ENCODE assay signal across 8 cellular contexts in the genomic region with DNA sequence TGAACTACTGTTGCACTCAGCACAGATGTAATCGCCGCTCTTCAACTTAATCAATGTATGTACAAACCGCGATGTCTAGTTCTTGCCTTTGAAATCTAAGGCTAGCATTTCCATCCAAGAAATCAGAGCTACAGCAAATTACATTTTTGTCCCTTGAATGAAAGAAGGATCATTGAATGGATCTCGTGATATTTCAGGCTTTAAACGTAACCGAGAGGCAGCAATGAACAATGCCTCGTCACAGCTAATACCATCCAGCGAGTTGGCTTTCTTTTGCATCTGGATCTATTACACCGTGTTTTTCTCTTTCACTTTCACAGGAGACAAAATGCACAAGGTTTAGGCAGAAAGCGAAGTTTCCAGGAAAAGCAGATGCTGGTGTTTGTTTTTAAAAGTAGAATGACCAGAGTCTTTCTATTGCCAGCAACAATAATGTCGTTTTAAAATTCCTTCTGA. TPM values are rescaled to one million over a fixed set of nuclear protein-coding genes. Genes with fewer than 3 reads are reported as not detected.
DNase-seq lines count a peak whose midpoint lies in the region; ATAC-seq, FAIRE-seq and TF ChIP-seq lines count a peak whose summit lies in the region.

No MANE protein-coding gene starts in this region.

- H3K9me3 ChIP-seq in heart left ventricle = no peaks in the 10 kb centered on the region
- H3K9me3 ChIP-seq in MM.1S (replicated peaks; ENCODE audit: insufficient read depth, low read length) = no peaks in the 10 kb centered on the region
- H3K9me3 ChIP-seq in astrocyte (ENCODE audit: insufficient read depth, low read depth, low read length) = no peaks in the 10 kb centered on the region

- H3K27ac Mint-ChIP-seq in astrocyte (ENCODE audit: unreplicated experiment) = peak overlapping the region; percentile 89

- peak; percentile 17 for FAIRE-seq in astrocyte (lab: Jason Lieb, UNC)

- peak overlapping the region; percentile 52 for H2AFZ ChIP-seq in MM.1S (ENCODE audit: low read length)
- peak overlapping the region; percentile 80 for H2AFZ ChIP-seq in astrocyte (ENCODE audit: low read depth, low read length)

- H3F3A ChIP-seq in MM.1S (ENCODE audit: insufficient read depth, low read length) = peaks cover 20% of the 10 kb centered on the region; the same call in 1 of the 2 replicates

- H3K27ac ChIP-seq in heart left ventricle (peak overlapping the region; percentile 59 to 90 (median 84)), MM.1S (ENCODE audit: low read length) (peak overlapping the region; percentile 27; the same call in 1 of the 2 replicates), astrocyte (ENCODE audit: low read depth, low read length) (peak overlapping the region; percentile 92), substantia nigra (ENCODE audit: low read depth, low read length, poor library complexity, severe bottlenecking) (peak overlapping the region; percentile 43)

- H3K79me2 ChIP-seq in MM.1S (ENCODE audit: low read length) = no peaks in the 10 kb centered on the region
- H3K79me2 ChIP-seq in astrocyte (ENCODE audit: insufficient read depth, low read length) = peaks cover 35% of the 10 kb centered on the region

- H3K9me2 ChIP-seq in MM.1S (replicated peaks; ENCODE audit: insufficient read depth, low read length) = no peaks in the 10 kb centered on the region

- H3K36me3 Mint-ChIP-seq in astrocyte (ENCODE audit: low read depth, unreplicated experiment) = peaks cover 3% of the 10 kb centered on the region

- intact Hi-C loops in heart left ventricle (cut with DNase I) = loop anchor here in 4 of 10 donors (5.0 to 10.0 kb wide), 4 partner anchors 155 to 805 kb away; a partner anchor contains a TSS
- intact Hi-C loops in left ventricle myocardium superior (cut with micrococcal nuclease) = loop anchor here (10.0 kb wide), 1 partner anchor 445 kb away; no protein-coding TSS in a partner anchor

- no peak for DNase-seq in heart left ventricle
- no peak for DNase-seq in left ventricle myocardium superior
- DNase-seq in MM.1S = peak; percentile 80
- DNase-seq in astrocyte (ENCODE audit: low read depth) = peak; percentile 85
- DNase-seq in kidney epithelial cell (ENCODE audit: low read depth) = no peak
- no peak for DNase-seq in substantia nigra (lab: John Stamatoyannopoulos, UW)

- no peak for TF ChIP-seq CTCF in heart left ventricle (IDR thresholded peaks at IDR 0.05)
- TF ChIP-seq CTCF in MM.1S (IDR thresholded peaks at IDR 0.05; ENCODE audit: low read length) = no peak
- no peak for TF ChIP-seq CTCF in astrocyte (IDR thresholded peaks at IDR 0.05; ENCODE audit: insufficient read depth, low read depth, low read length)
- TF ChIP-seq CTCF in kidney epithelial cell (IDR thresholded peaks at IDR 0.05; ENCODE audit: insufficient read depth, low read length, poor library complexity, severe bottlenecking) = no peak

- H4K20me1 ChIP-seq in MM.1S (ENCODE audit: insufficient read depth, low read length) = no peaks in the 10 kb centered on the region
- H4K20me1 ChIP-seq in astrocyte (ENCODE audit: insufficient read depth, low read length) = no peaks in the 10 kb centered on the region

- WGBS in heart left ventricle, 4 donors = 3 to 6% (median 4%) methylated on average over 12 of the region's 12 CpGs

- H3K36me3 ChIP-seq in heart left ventricle = no peaks in the 10 kb centered on the region
- no peaks in the 10 kb centered on the region for H3K36me3 ChIP-seq in MM.1S (replicated peaks; ENCODE audit: insufficient read depth, low read length)
- H3K36me3 ChIP-seq in astrocyte (ENCODE audit: insufficient read depth, low read length) = no peaks in the 10 kb centered on the region
- H3K36me3 ChIP-seq in kidney epithelial cell (ENCODE audit: control insufficient read depth, insufficient read depth, low read length) = no peaks in the 10 kb centered on the region

- peaks cover 0 to 41% (median 0%) of the 10 kb centered on the region in 9 donors for H3K27me3 ChIP-seq in heart left ventricle
- peaks cover 16% of the 10 kb centered on the region for H3K27me3 ChIP-seq in MM.1S (replicated peaks; ENCODE audit: insufficient read depth, low read length)
- no peaks in the 10 kb centered on the region for H3K27me3 ChIP-seq in astrocyte (ENCODE audit: insufficient read depth, low read length)
- H3K27me3 ChIP-seq in kidney epithelial cell (ENCODE audit: control insufficient read depth, insufficient read depth, low read length) = no peaks in the 10 kb centered on the region

- H3K4me1 Mint-ChIP-seq in astrocyte (ENCODE audit: low read depth, unreplicated experiment) = peaks cover 45% of the 10 kb centered on the region

- H3K4me3 ChIP-seq in heart left ventricle (peak overlapping the region; percentile 20 to 80 (median 70)), MM.1S (ENCODE audit: low read length) (peak overlapping the region; percentile 66), astrocyte (ENCODE audit: insufficient read depth, low read depth, low read length) (peak overlapping the region; percentile 70), kidney epithelial cell (ENCODE audit: low read depth, low read length) (peak overlapping the region; percentile 33)

- peak overlapping the region; percentile 88 for H3K4me3 Mint-ChIP-seq in astrocyte (ENCODE audit: unreplicated experiment)

- H3K4me1 ChIP-seq in heart left ventricle = peaks cover 0 to 52% (median 17%) of the 10 kb centered on the region in 12 donors
- 0 out of 2 replicates have a peak, but pooled peaks cover 4% of the 10 kb centered on the region for H3K4me1 ChIP-seq in MM.1S (ENCODE audit: low read length)
- H3K4me1 ChIP-seq in astrocyte (ENCODE audit: insufficient read depth, low read length) = peaks cover 48% of the 10 kb centered on the region

- no peaks in the 10 kb centered on the region for H3K9me3 Mint-ChIP-seq in astrocyte (ENCODE audit: unreplicated experiment)

- TF ChIP-seq POLR2A in heart left ventricle (IDR thresholded peaks at IDR 0.05) = no peak

- H3K27me3 Mint-ChIP-seq in astrocyte (ENCODE audit: low read depth, unreplicated experiment) = no peaks in the 10 kb centered on the region

- ATAC-seq in heart left ventricle (peak in 1 of 4 donors; percentile 26), left ventricle myocardium superior (no peak), HG02623 (IDR thresholded peaks at IDR 0.05; ENCODE audit: unreplicated experiment) (no peak), HG02763 (IDR thresholded peaks at IDR 0.05; ENCODE audit: unreplicated experiment) (no peak)

- H3K4me2 ChIP-seq in MM.1S (ENCODE audit: low read depth, low read length) = peak overlapping the region; percentile 92
- H3K4me2 ChIP-seq in astrocyte (ENCODE audit: low read length) = peak overlapping the region; percentile 94

- peak overlapping the region; percentile 29; the same call in 1 of the 2 replicates for H3K9ac ChIP-seq in MM.1S (ENCODE audit: low read length)
- H3K9ac ChIP-seq in astrocyte (ENCODE audit: low read length) = peak overlapping the region; percentile 87

RNA-seq across cellular contexts. Expression of a gene that starts 5.5 kb away (rescaled TPM):
- 1 to 10 TPM; 2.3 to 5.4 (median 3.6) TPM for total RNA-seq in heart left ventricle
- under 1 TPM; 0.61 to 0.75 TPM for polyA plus RNA-seq in heart left ventricle
- total RNA-seq in left ventricle myocardium superior = 3.6 TPM
- 5.9 and 7.8 TPM in 2 replicates for total RNA-seq in astrocyte
- 0.27 and 1.5 TPM in 2 replicates for total RNA-seq in kidney epithelial cell

RNA-seq across cellular contexts. Expression of a gene that starts 14.0 kb away (rescaled TPM):
- total RNA-seq in heart left ventricle (10 to 100 TPM; 17.1 to 30.7 (median 25.2) TPM), left ventricle myocardium superior (26.1 TPM), astrocyte (33.7 and 46.9 TPM in 2 replicates), kidney epithelial cell (32.3 and 32.7 TPM in 2 replicates)
- polyA plus RNA-seq in heart left ventricle = 10 to 100 TPM; 16.0 to 30.3 TPM

Comparison
In these comparisons a context has a peak if more than half of its experiments do, and no peak if none do; other contexts are left out.
1. DNase-seq: peak in MM.1S (single experiment) and astrocyte (single experiment); none in heart left ventricle (0 of 5), left ventricle myocardium superior (single experiment), kidney epithelial cell (single experiment) and substantia nigra (0 of 49).
2. H3K27ac ChIP-seq: peak in every context shown above with its lines; median percentile 92 in astrocyte; 84 in heart left ventricle; 43 in substantia nigra; 27 in MM.1S.
3. Peak in every context shown above with its lines, with median percentiles within 50 percentile points of each other: H3K4me3 ChIP-seq.